ENCODE assay signal across 12 cellular contexts in genomic region chr6:135358251-135358821, GRCh38.
DNase-seq lines count a peak whose midpoint lies in the region; TF ChIP-seq lines count a peak whose summit lies in the region.
"Had no signal": no experiment of that assay in that cellular context is flagged by ENCODE, and none has a peak within 500 bp of the region (broad histone marks: within the 10 kb centered on the region; RNA-seq: fewer than 3 reads in every experiment).

No MANE protein-coding gene starts in this region.

- DNase-seq in Daoy (ENCODE audit: low read depth) (peak; percentile 33), M059J (ENCODE audit: low read depth) (peak; percentile 89), chondrocyte (ENCODE audit: low spot score) (no peak), non-pigmented ciliary epithelial cell (ENCODE audit: low read depth) (peak; percentile 95), NCI-H1694 treated with DMSO at 0.1 percent for 48 hours (lab: John Stamatoyannopoulos, UW) (no peak), Ammon's horn (ENCODE audit: low spot score) (no peak), COLO668 (lab: John Stamatoyannopoulos, UW; ENCODE audit: unreplicated experiment) (no peak)
- no peak for DNase-seq in activated CD4-positive, alpha-beta T cell treated with anti-CD3 and anti-CD28 coated beads, Interleukin-2, amount 50 U/mL, for 4 hours
- DNase-seq: effector memory CD8-positive, alpha-beta T cell; SHP77; stimulated activated CD4-positive, alpha-beta T cell treated with anti-CD3 and anti-CD28 coated beads, Interleukin-4, amount 100 ng/mL, for 24 hours had no signal

- H3K4me1 Mint-ChIP-seq in chondrocyte (ENCODE audit: low read depth) = peaks cover 19% of the 10 kb centered on the region

- H3K9me3 Mint-ChIP-seq in chondrocyte (ENCODE audit: low read depth) = peaks cover 9% of the 10 kb centered on the region
- H3K9me3 Mint-ChIP-seq: activated naive CD4-positive, alpha-beta T cell treated with anti-CD3 and anti-CD28 coated beads, Interleukin-2, amount 50 U/mL, for 72 hours; effector memory CD8-positive, alpha-beta T cell had no signal

- peak overlapping the region; percentile 96 for H3K27ac Mint-ChIP-seq in chondrocyte (ENCODE audit: unreplicated experiment)
- H3K27ac Mint-ChIP-seq: activated naive CD4-positive, alpha-beta T cell treated with anti-CD3 and anti-CD28 coated beads, Interleukin-2, amount 50 U/mL, for 72 hours; effector memory CD8-positive, alpha-beta T cell had no signal

- no peak for TF ChIP-seq CTCF in chondrocyte (IDR thresholded peaks at IDR 0.05)

- no peak overlapping the region for H3K4me3 Mint-ChIP-seq in chondrocyte (ENCODE audit: unreplicated experiment)
- H3K4me3 Mint-ChIP-seq: effector memory CD8-positive, alpha-beta T cell had no signal

- no peaks in the 10 kb centered on the region for H3K27me3 Mint-ChIP-seq in chondrocyte (ENCODE audit: low read depth)
- H3K27me3 Mint-ChIP-seq: effector memory CD8-positive, alpha-beta T cell had no signal

- peaks cover 2% of the 10 kb centered on the region for H3K36me3 Mint-ChIP-seq in chondrocyte (ENCODE audit: low read depth)
- H3K36me3 Mint-ChIP-seq: activated naive CD4-positive, alpha-beta T cell treated with anti-CD3 and anti-CD28 coated beads, Interleukin-2, amount 50 U/mL, for 72 hours had no signal

Comparison
In these comparisons a context has a peak if more than half of its experiments do, and no peak if none do; other contexts are left out.
1. DNase-seq: peak in Daoy (single experiment), M059J (single experiment) and non-pigmented ciliary epithelial cell (single experiment); none in chondrocyte (single experiment), activated CD4-positive, alpha-beta T cell treated with anti-CD3 and anti-CD28 coated beads, Interleukin-2, amount 50 U/mL, for 4 hours (0 of 2), NCI-H1694 treated with DMSO at 0.1 percent for 48 hours (single experiment), Ammon's horn (single experiment) and COLO668 (single experiment).